In the genomic region with DNA sequence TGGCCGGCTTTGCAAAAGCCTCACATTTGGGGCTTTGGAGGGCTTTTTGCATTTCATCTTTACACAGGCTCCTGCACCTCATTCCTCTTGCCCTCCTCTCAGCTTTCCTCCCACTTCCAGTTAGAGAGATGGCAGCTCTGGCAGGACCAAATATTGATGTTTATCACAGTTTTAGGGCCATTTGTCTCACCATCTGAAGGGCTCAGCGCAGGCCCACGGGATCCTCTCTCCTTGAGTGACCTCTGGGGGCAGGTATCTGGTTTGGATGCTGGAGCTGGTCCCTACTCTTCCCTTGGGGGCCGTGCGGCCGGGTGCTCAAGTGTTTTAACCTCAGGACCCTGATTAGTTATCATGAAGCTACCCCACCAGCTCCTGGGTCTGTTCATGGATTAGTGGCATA, we compare ENCODE assay signal across 11 cellular contexts. TPM values are rescaled to one million over a fixed set of nuclear protein-coding genes. Genes with fewer than 3 reads are reported as not detected.
DNase-seq lines count a peak whose midpoint lies in the region; ATAC-seq and TF ChIP-seq lines count a peak whose summit lies in the region.
"Had no signal": no experiment of that assay in that cellular context is flagged by ENCODE, and none has a peak within 500 bp of the region (broad histone marks: within the 10 kb centered on the region; RNA-seq: fewer than 3 reads in every experiment).

No MANE protein-coding gene starts in this region.

- no peak for DNase-seq in adipocyte (ENCODE audit: low read depth)
- no peak for DNase-seq in esophagus squamous epithelium (lab: John Stamatoyannopoulos, UW)
- DNase-seq in ovary, result no peak
- DNase-seq in upper lobe of left lung, result no peak
- DNase-seq in GM03348 (ENCODE audit: low spot score), result no peak
- DNase-seq in RKO (ENCODE audit: low spot score), result no peak
- DNase-seq: COR-L47, GF-D8, NCI-H1092, nephron progenitor cell had no signal

- H3K9ac ChIP-seq in adipocyte (ENCODE audit: low read length), result peak overlapping the region; percentile 91

- no peaks in the 10 kb centered on the region for H3K9me3 ChIP-seq in adipocyte (ENCODE audit: control insufficient read depth, low read length)
- H3K9me3 ChIP-seq in esophagus squamous epithelium, result no peaks in the 10 kb centered on the region
- no peaks in the 10 kb centered on the region for H3K9me3 ChIP-seq in ovary
- H3K9me3 ChIP-seq in upper lobe of left lung, result no peaks in the 10 kb centered on the region

- TF ChIP-seq POLR2A in esophagus squamous epithelium (IDR thresholded peaks at IDR 0.05) (no peak), ovary (IDR thresholded peaks at IDR 0.05) (no peak), upper lobe of left lung (IDR thresholded peaks at IDR 0.05) (no peak)

- peaks cover 43% of the 10 kb centered on the region for H3K36me3 ChIP-seq in adipocyte (ENCODE audit: control insufficient read depth, insufficient read depth, low read length, severe bottlenecking)
- H3K36me3 ChIP-seq in esophagus squamous epithelium, result peaks cover 0 to 13% (median 0%) of the 10 kb centered on the region in 3 donors
- H3K36me3 ChIP-seq in ovary, result no peaks in the 10 kb centered on the region
- H3K36me3 ChIP-seq in upper lobe of left lung, result peaks cover 0 to 83% (median 35%) of the 10 kb centered on the region in 4 donors

- TF ChIP-seq EP300 in ovary (IDR thresholded peaks at IDR 0.05), result no peak
- TF ChIP-seq EP300 in upper lobe of left lung (IDR thresholded peaks at IDR 0.05), result no peak

- H3K4me1 ChIP-seq in adipocyte (ENCODE audit: control insufficient read depth, insufficient read depth, low read length) (peaks cover 76% of the 10 kb centered on the region), esophagus squamous epithelium (peaks cover 35 to 95% (median 65%) of the 10 kb centered on the region in 3 donors), ovary (ENCODE audit: insufficient read depth) (peaks cover 58% of the 10 kb centered on the region), upper lobe of left lung (peaks cover 66 to 92% (median 91%) of the 10 kb centered on the region in 4 donors)

- TF ChIP-seq CTCF in esophagus squamous epithelium (IDR thresholded peaks at IDR 0.05) (no peak), ovary (IDR thresholded peaks at IDR 0.05) (no peak), upper lobe of left lung (IDR thresholded peaks at IDR 0.05) (no peak)

- H3K4me3 ChIP-seq in adipocyte (ENCODE audit: low read length) (peak overlapping the region; percentile 70), esophagus squamous epithelium (peak overlapping the region in 1 of 4 donors; percentile 17), ovary (no peak overlapping the region), upper lobe of left lung (no peak overlapping the region)

- WGBS in esophagus squamous epithelium, 2 donors, result 69 to 78% methylated on average over 3 to 5 of the region's 6 CpGs
- WGBS in ovary, 3 donors, result 72 to 79% (median 75%) methylated on average over 6 of the region's 6 CpGs
- WGBS in upper lobe of left lung, 2 donors, result 79 to 88% methylated on average over 6 of the region's 6 CpGs

- ATAC-seq in upper lobe of left lung (ENCODE audit: low FRiP score in 2 of 2) (no peak), GM18873 (IDR thresholded peaks at IDR 0.05; ENCODE audit: low FRiP score, unreplicated experiment) (no peak)

- intact Hi-C loops in esophagus squamous epithelium (cut with DNase I), result no loop called here
- intact Hi-C loops in ovary (cut with DNase I), result loop anchor here in 1 of 4 donors (5.0 kb wide), 2 partner anchors 39 to 46 kb away; no protein-coding TSS in a partner anchor

- peak overlapping the region; percentile 57 to 89 (median 82) for H3K27ac ChIP-seq in esophagus squamous epithelium
- peak overlapping the region; percentile 71 to 84 for H3K27ac ChIP-seq in ovary
- peak overlapping the region; percentile 23 to 85 (median 78) for H3K27ac ChIP-seq in upper lobe of left lung

- H3K27me3 ChIP-seq in adipocyte (replicated peaks; ENCODE audit: control insufficient read depth, insufficient read depth, low read length), result no peaks in the 10 kb centered on the region
- H3K27me3 ChIP-seq in esophagus squamous epithelium, result peaks cover 0 to 48% (median 0%) of the 10 kb centered on the region in 4 donors
- no peaks in the 10 kb centered on the region for H3K27me3 ChIP-seq in ovary
- no peaks in the 10 kb centered on the region for H3K27me3 ChIP-seq in upper lobe of left lung

RNA-seq across cellular contexts. Expression of a gene that starts 19.9 kb away (rescaled TPM):
- total RNA-seq in esophagus squamous epithelium (10 to 100 TPM in 2 of 4 donors, 1 to 10 TPM in 2; 2.0 to 24.6 (median 7.6) TPM), ovary (10 to 100 TPM; 10.7 to 37.7 (median 29.6) TPM), upper lobe of left lung (100 to 1,000 TPM in 2 of 6 donors, 10 to 100 TPM in 4; 60.2 to 121 (median 85.1) TPM)
- polyA plus RNA-seq in ovary, result 10 to 100 TPM in 1 of 2 donors, 1 to 10 TPM in 1; 9.4 to 37.3 TPM
